ENCODE assay signal across 4 cellular contexts in genomic region chrX:26822448-26822847, GRCh38.
TF ChIP-seq lines count a peak whose summit lies in the region.

No MANE protein-coding gene starts in this region.

TF ChIP-seq in GM23338, 12 proteins besides CTCF, POLR2A, EP300 and RAD21:
- TF ChIP-seq CREB1 (CRISPR knock-in tag; IDR thresholded peaks at IDR 0.05; ENCODE audit: low read depth) (no peak), NANOG (IDR thresholded peaks at IDR 0.05; ENCODE audit: borderline replicate concordance) (no peak), STAT1 (IDR thresholded peaks at IDR 0.05; ENCODE audit: unreplicated experiment) (no peak), EZH2 (IDR thresholded peaks at IDR 0.05; ENCODE audit: low read depth, unreplicated experiment) (no peak), ZNF331 (CRISPR knock-in tag; IDR thresholded peaks at IDR 0.05; ENCODE audit: low read depth) (no peak), EZH2phosphoT487 (IDR thresholded peaks at IDR 0.05; ENCODE audit: unreplicated experiment) (no peak)

TF ChIP-seq in HCT116, 20 proteins besides CTCF, POLR2A, EP300 and RAD21:
- no peak for TF ChIP-seq EGR1 (IDR thresholded peaks at IDR 0.05; ENCODE audit: low read depth)
- TF ChIP-seq ZNF274 (IDR thresholded peaks at IDR 0.05; ENCODE audit: low read depth, low read length): no peak
- TF ChIP-seq CBX3 (IDR thresholded peaks at IDR 0.05; ENCODE audit: low read depth): no peak
- TF ChIP-seq TCF7L2 (IDR thresholded peaks at IDR 0.05; ENCODE audit: borderline replicate concordance, extremely low read depth, insufficient read depth, insufficient read length): no peak
- no peak for TF ChIP-seq REST (IDR thresholded peaks at IDR 0.05; ENCODE audit: low read depth)
- TF ChIP-seq SP1 (IDR thresholded peaks at IDR 0.05; ENCODE audit: low read depth): no peak
- TF ChIP-seq CEBPB (IDR thresholded peaks at IDR 0.05; ENCODE audit: low read depth): no peak
- TF ChIP-seq EZH2 (IDR thresholded peaks at IDR 0.05): no peak
- no peak for TF ChIP-seq SIN3A (IDR thresholded peaks at IDR 0.05; ENCODE audit: low read depth)

TF ChIP-seq in GM12878, 131 proteins besides CTCF, POLR2A, EP300 and RAD21:
- TF ChIP-seq LARP7 (IDR thresholded peaks at IDR 0.05) (no peak), IKZF1 (conservative IDR thresholded peaks at IDR 0.05) (no peak), CHD2 (IDR thresholded peaks at IDR 0.05; ENCODE audit: borderline replicate concordance, low read depth, low read length) (no peak), ZZZ3 (IDR thresholded peaks at IDR 0.05; ENCODE audit: control insufficient read depth, insufficient read length, low read depth) (no peak), KDM1A (IDR thresholded peaks at IDR 0.05; ENCODE audit: borderline replicate concordance) (no peak), GABPA (IDR thresholded peaks at IDR 0.05; ENCODE audit: low read depth) (no peak), ATF3 (IDR thresholded peaks at IDR 0.05; ENCODE audit: borderline replicate concordance, extremely low read depth, low read depth, low read length) (no peak), MEF2A (IDR thresholded peaks at IDR 0.05; ENCODE audit: insufficient read depth, low read depth, low read length) (no peak), IRF4 (IDR thresholded peaks at IDR 0.05; ENCODE audit: low read depth, low read length) (no peak), MEF2B (IDR thresholded peaks at IDR 0.05; ENCODE audit: partially characterized antibody, poor library complexity, severe bottlenecking) (no peak), SMAD1 (IDR thresholded peaks at IDR 0.05; ENCODE audit: low read depth, partially characterized antibody) (no peak), CREM (IDR thresholded peaks at IDR 0.05; ENCODE audit: low read depth) (no peak), KAT2A (conservative IDR thresholded peaks at IDR 0.05; ENCODE audit: control insufficient read depth, low read depth, low read length) (no peak), ZNF207 (IDR thresholded peaks at IDR 0.05; ENCODE audit: borderline replicate concordance) (no peak), JUNB (IDR thresholded peaks at IDR 0.05) (no peak), ZNF687 (IDR thresholded peaks at IDR 0.05) (no peak)
- TF ChIP-seq, protein P1, sequence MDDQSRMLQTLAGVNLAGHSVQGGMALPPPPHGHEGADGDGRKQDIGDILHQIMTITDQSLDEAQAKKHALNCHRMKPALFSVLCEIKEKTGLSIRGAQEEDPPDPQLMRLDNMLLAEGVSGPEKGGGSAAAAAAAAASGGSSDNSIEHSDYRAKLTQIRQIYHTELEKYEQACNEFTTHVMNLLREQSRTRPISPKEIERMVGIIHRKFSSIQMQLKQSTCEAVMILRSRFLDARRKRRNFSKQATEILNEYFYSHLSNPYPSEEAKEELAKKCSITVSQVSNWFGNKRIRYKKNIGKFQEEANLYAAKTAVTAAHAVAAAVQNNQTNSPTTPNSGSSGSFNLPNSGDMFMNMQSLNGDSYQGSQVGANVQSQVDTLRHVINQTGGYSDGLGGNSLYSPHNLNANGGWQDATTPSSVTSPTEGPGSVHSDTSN (IDR thresholded peaks at IDR 0.05; ENCODE audit: insufficient replicate concordance, low read depth, low read length): no peak

TF ChIP-seq in HepG2, 621 proteins besides CTCF, POLR2A, EP300 and RAD21:
- no peak for TF ChIP-seq SSRP1 (CRISPR knock-in tag; IDR thresholded peaks at IDR 0.05)
- TF ChIP-seq, protein P2, sequence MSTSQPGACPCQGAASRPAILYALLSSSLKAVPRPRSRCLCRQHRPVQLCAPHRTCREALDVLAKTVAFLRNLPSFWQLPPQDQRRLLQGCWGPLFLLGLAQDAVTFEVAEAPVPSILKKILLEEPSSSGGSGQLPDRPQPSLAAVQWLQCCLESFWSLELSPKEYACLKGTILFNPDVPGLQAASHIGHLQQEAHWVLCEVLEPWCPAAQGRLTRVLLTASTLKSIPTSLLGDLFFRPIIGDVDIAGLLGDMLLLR (CRISPR knock-in tag; IDR thresholded peaks at IDR 0.05): no peak
- no peak for TF ChIP-seq HNF4A (CRISPR knock-in tag; IDR thresholded peaks at IDR 0.05)
- no peak for TF ChIP-seq CREB3 (CRISPR knock-in tag; IDR thresholded peaks at IDR 0.05)
- TF ChIP-seq ZSCAN21 (CRISPR knock-in tag; IDR thresholded peaks at IDR 0.05; ENCODE audit: borderline replicate concordance): no peak
- TF ChIP-seq, protein P3, sequence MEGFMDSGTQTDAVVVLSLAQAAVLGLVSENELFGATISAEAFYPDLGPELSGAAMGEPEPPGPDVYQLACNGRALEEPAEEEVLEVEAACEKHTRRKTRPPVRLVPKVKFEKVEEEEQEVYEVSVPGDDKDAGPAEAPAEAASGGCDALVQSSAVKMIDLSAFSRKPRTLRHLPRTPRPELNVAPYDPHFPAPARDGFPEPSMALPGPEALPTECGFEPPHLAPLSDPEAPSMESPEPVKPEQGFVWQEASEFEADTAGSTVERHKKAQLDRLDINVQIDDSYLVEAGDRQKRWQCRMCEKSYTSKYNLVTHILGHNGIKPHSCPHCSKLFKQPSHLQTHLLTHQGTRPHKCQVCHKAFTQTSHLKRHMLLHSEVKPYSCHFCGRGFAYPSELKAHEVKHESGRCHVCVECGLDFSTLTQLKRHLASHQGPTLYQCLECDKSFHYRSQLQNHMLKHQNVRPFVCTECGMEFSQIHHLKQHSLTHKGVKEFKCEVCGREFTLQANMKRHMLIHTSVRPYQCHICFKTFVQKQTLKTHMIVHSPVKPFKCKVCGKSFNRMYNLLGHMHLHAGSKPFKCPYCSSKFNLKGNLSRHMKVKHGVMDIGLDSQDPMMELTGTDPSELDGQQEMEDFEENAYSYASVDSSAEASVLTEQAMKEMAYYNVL (CRISPR knock-in tag; IDR thresholded peaks at IDR 0.05; ENCODE audit: borderline replicate concordance): no peak
- TF ChIP-seq ELF1 (CRISPR knock-in tag; IDR thresholded peaks at IDR 0.05): no peak
- TF ChIP-seq, protein P1 (CRISPR knock-in tag; IDR thresholded peaks at IDR 0.05; ENCODE audit: borderline replicate concordance): no peak
- TF ChIP-seq NR1H2 (CRISPR knock-in tag; IDR thresholded peaks at IDR 0.05; ENCODE audit: borderline replicate concordance, low read depth): no peak
- no peak for TF ChIP-seq ZNF674 (CRISPR knock-in tag; IDR thresholded peaks at IDR 0.05; ENCODE audit: low read depth)
- no peak for TF ChIP-seq ZNF629 (CRISPR knock-in tag; conservative IDR thresholded peaks at IDR 0.05)
- no peak for TF ChIP-seq ZBTB33 (CRISPR knock-in tag; IDR thresholded peaks at IDR 0.05)
